In genomic region chr5:6556089-6556801, GRCh38 we compare ENCODE assay signal across 29 cellular contexts.
DNase-seq lines count a peak whose midpoint lies in the region; ATAC-seq and TF ChIP-seq lines count a peak whose summit lies in the region.
"Had no signal": no experiment of that assay in that cellular context is flagged by ENCODE, and none has a peak within 500 bp of the region (broad histone marks: within the 10 kb centered on the region; RNA-seq: fewer than 3 reads in every experiment).

No MANE protein-coding gene starts in this region.

- no peak for TF ChIP-seq CTCF in brain microvascular endothelial cell (IDR thresholded peaks at IDR 0.05; ENCODE audit: low read depth, low read length, missing control alignments)

- H3K36me3 ChIP-seq in brain microvascular endothelial cell (replicated peaks) = no peaks in the 10 kb centered on the region
- H3K36me3 ChIP-seq: BE2C, Peyer's patch, transverse colon had no signal

- no peak for TF ChIP-seq EP300 in Ishikawa (IDR thresholded peaks at IDR 0.05; ENCODE audit: borderline replicate concordance)

- TF ChIP-seq RAD21 in Ishikawa (IDR thresholded peaks at IDR 0.05; ENCODE audit: low read depth) = no peak

- H3K27ac ChIP-seq in brain microvascular endothelial cell = no peak overlapping the region
- H3K27ac ChIP-seq: foreskin keratinocyte, Peyer's patch, transverse colon, VCaP had no signal

- no peak overlapping the region for H3K4me3 ChIP-seq in brain microvascular endothelial cell (ENCODE audit: low read depth, low read length)
- H3K4me3 ChIP-seq: Peyer's patch, transverse colon had no signal

- H3K27me3 ChIP-seq in brain microvascular endothelial cell (replicated peaks) = no peaks in the 10 kb centered on the region
- H3K27me3 ChIP-seq: BE2C, foreskin keratinocyte, Peyer's patch, transverse colon had no signal

- ATAC-seq in HG02840 (IDR thresholded peaks at IDR 0.05; ENCODE audit: low FRiP score, unreplicated experiment) = no peak
- no peak for ATAC-seq in GM19455 (IDR thresholded peaks at IDR 0.05; ENCODE audit: unreplicated experiment)
- ATAC-seq: activated CD8-positive, alpha-beta T cell treated with anti-CD3 and anti-CD28 coated beads, Interleukin-2, amount 10 ng/mL, durations not matched to agents 7 days and 5 days; activated naive CD4-positive, alpha-beta T cell treated with anti-CD3 and anti-CD28 coated beads, Interleukin-2, amount 50 U/mL, for 72 hours; CD8-positive, alpha-beta T cell; foreskin keratinocyte; HCT116; naive thymus-derived CD8-positive, alpha-beta T cell had no signal

- peak; percentile 20 for DNase-seq in Ammon's horn (ENCODE audit: low spot score)
- DNase-seq in brain microvascular endothelial cell = peak; percentile 22
- peak; percentile 64 for DNase-seq in midbrain (lab: John Stamatoyannopoulos, UW)
- DNase-seq in foreskin melanocyte = no peak
- no peak for DNase-seq in putamen (ENCODE audit: low spot score)
- DNase-seq: activated CD4-positive, alpha-beta T cell treated with anti-CD3 and anti-CD28 coated beads for 4 hours; activated CD8-positive, alpha-beta T cell treated with anti-CD3 and anti-CD28 coated beads, Interleukin-2, amount 10 ng/mL, durations not matched to agents 7 days and 5 days; BE2C; CD8-positive, alpha-beta T cell; endodermal cell; foreskin keratinocyte; kidney glomerular epithelial cell; naive thymus-derived CD8-positive, alpha-beta T cell; NCI-H1048; NCI-H187 treated with DMSO at 0.1 percent for 48 hours; NCI-H2171 treated with DMSO at 0.1 percent for 48 hours; NCI-H526; occipital lobe; Peyer's patch; SIG-M5; stimulated activated CD4-positive, alpha-beta T cell treated with anti-CD3 and anti-CD28 coated beads, Interleukin-4, amount 100 ng/mL, for 24 hours; T-helper 9 cell; transverse colon had no signal

- in situ Hi-C loops in brain microvascular endothelial cell (cut with HindIII; ENCODE audit: low pct_ligation_motif_present, low sequenced_read_pairs) = no loop called here

TF ChIP-seq in Ishikawa, 13 proteins besides CTCF, POLR2A, EP300 and RAD21:
- TF ChIP-seq FOXM1 (IDR thresholded peaks at IDR 0.05; ENCODE audit: borderline replicate concordance, low read depth) (no peak), REST (IDR thresholded peaks at IDR 0.05; ENCODE audit: low read depth) (peak; percentile 46), ZBTB7A (IDR thresholded peaks at IDR 0.05; ENCODE audit: low read depth) (no peak)

Comparison
In these comparisons a context has a peak if more than half of its experiments do, and no peak if none do; other contexts are left out.
1. DNase-seq: peak in Ammon's horn (single experiment), brain microvascular endothelial cell (single experiment) and midbrain (single experiment); none in foreskin melanocyte (single experiment) and putamen (single experiment).